ENCODE assay signal across 1 cellular context in the genomic region with DNA sequence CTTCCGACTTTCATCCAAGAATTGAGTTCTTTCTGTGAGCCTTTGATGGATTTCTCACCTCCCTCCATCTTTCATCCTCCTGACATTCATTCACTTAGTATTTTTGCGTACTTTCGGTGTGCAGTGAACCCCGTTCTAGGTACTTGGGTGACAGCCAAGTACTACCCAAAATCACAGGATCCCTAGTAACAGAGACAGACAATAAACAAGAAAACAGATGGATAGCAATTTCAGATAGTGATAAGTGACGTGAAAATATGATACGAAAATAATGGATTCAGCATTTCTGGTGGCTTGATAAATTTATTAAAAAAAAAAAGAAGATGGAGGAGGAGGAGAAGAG.
TF ChIP-seq lines count a peak whose summit lies in the region.

No MANE protein-coding gene starts in this region.

TF ChIP-seq in K562, 482 proteins besides CTCF, POLR2A, EP300 and RAD21 (continued from another document):
- TF ChIP-seq, protein P1, sequence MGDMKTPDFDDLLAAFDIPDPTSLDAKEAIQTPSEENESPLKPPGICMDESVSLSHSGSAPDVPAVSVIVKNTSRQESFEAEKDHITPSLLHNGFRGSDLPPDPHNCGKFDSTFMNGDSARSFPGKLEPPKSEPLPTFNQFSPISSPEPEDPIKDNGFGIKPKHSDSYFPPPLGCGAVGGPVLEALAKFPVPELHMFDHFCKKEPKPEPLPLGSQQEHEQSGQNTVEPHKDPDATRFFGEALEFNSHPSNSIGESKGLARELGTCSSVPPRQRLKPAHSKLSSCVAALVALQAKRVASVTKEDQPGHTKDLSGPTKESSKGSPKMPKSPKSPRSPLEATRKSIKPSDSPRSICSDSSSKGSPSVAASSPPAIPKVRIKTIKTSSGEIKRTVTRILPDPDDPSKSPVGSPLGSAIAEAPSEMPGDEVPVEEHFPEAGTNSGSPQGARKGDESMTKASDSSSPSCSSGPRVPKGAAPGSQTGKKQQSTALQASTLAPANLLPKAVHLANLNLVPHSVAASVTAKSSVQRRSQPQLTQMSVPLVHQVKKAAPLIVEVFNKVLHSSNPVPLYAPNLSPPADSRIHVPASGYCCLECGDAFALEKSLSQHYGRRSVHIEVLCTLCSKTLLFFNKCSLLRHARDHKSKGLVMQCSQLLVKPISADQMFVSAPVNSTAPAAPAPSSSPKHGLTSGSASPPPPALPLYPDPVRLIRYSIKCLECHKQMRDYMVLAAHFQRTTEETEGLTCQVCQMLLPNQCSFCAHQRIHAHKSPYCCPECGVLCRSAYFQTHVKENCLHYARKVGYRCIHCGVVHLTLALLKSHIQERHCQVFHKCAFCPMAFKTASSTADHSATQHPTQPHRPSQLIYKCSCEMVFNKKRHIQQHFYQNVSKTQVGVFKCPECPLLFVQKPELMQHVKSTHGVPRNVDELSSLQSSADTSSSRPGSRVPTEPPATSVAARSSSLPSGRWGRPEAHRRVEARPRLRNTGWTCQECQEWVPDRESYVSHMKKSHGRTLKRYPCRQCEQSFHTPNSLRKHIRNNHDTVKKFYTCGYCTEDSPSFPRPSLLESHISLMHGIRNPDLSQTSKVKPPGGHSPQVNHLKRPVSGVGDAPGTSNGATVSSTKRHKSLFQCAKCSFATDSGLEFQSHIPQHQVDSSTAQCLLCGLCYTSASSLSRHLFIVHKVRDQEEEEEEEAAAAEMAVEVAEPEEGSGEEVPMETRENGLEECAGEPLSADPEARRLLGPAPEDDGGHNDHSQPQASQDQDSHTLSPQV (IDR thresholded peaks at IDR 0.05), result no peak
- TF ChIP-seq ZNF316 (IDR thresholded peaks at IDR 0.05), result peak; percentile 77
- TF ChIP-seq, protein P2, sequence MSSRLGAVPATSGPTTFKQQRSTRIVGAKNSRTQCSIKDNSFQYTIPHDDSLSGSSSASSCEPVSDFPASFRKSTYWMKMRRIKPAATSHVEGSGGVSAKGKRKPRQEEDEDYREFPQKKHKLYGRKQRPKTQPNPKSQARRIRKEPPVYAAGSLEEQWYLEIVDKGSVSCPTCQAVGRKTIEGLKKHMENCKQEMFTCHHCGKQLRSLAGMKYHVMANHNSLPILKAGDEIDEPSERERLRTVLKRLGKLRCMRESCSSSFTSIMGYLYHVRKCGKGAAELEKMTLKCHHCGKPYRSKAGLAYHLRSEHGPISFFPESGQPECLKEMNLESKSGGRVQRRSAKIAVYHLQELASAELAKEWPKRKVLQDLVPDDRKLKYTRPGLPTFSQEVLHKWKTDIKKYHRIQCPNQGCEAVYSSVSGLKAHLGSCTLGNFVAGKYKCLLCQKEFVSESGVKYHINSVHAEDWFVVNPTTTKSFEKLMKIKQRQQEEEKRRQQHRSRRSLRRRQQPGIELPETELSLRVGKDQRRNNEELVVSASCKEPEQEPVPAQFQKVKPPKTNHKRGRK (tag; IDR thresholded peaks at IDR 0.05), result peak; percentile 47; the same call in 1 of the 2 replicates
- TF ChIP-seq FOXJ2 (tag; IDR thresholded peaks at IDR 0.05), result peak; percentile 88
- peak; percentile 95 for TF ChIP-seq NFIC (IDR thresholded peaks at IDR 0.05)
- 0 out of 2 replicates have a peak, but pooled peaks have one; percentile 60 for TF ChIP-seq HMG20A (CRISPR knock-in tag; conservative IDR thresholded peaks at IDR 0.05)
- TF ChIP-seq, protein P3, sequence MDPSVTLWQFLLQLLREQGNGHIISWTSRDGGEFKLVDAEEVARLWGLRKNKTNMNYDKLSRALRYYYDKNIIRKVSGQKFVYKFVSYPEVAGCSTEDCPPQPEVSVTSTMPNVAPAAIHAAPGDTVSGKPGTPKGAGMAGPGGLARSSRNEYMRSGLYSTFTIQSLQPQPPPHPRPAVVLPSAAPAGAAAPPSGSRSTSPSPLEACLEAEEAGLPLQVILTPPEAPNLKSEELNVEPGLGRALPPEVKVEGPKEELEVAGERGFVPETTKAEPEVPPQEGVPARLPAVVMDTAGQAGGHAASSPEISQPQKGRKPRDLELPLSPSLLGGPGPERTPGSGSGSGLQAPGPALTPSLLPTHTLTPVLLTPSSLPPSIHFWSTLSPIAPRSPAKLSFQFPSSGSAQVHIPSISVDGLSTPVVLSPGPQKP (CRISPR knock-in tag; IDR thresholded peaks at IDR 0.05), result no peak
TF ChIP-seq in K562: peak in this region for 9.
